Comparison of ENCODE assay signal across 9 cellular contexts in the genomic region with DNA sequence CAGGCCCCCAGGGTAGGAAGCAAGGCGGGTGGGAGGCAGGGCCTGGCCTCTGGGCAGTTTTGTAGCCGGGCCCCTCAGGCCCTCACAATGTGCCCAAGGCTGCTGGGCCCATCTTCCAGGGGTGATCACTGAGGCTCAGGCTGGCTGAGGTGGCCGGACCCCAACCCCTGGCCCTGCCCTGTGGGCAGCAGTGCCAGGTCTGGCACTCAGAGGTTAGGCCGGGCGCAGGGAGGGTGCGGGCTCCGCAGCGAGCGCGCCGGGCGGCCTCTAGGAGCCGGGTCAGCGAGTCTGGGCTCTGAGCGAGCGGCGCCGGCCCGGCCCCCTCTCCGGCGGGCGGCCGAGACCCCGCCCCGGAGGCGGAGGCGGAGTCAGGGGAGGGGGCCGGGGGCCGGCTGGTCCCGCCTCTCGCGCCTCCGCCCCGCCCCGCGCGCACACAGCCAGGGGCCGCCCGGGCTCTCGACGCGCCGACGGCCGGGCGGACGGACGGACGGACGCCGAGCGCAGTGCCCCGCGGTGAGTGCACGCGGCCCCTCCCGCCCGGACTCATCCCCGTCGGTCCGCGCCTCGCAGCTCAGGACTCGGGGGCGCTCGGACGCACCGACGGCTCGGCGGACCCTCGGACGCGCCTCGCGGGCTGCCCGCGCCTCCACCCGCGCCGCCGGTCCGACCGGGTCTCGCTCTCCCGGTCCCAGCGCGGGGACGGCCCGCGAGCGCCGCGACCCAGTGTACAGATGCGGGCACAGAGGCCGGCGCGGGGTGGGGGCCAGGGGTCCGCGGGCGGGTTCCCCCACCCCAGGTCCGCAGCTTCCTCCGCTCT. TPM values are rescaled to one million over a fixed set of nuclear protein-coding genes. Genes with fewer than 3 reads are reported as not detected.
A peak's percentile ranks its signal among the peaks of the same experiment; 100 is the strongest.
DNase-seq lines count a peak whose midpoint lies in the region; ATAC-seq and TF ChIP-seq lines count a peak whose summit lies in the region.
"Had no signal": no experiment of that assay in that cellular context is flagged by ENCODE, and none has a peak within 500 bp of the region (broad histone marks: within the 10 kb centered on the region; RNA-seq: fewer than 3 reads in every experiment).

A gene (plus strand): TSS at position 430 of the 817 bp plus-strand sequence. CDS start 21,231 bp downstream, outside the sequence.

- peak within 1 kb of the TSS in 1 of 2 donors; percentile 84 for H3K27ac Mint-ChIP-seq in natural killer cell

- peaks cover 5 to 31% of the 10 kb centered on the region in 2 donors for H3K4me1 Mint-ChIP-seq in natural killer cell

- intact Hi-C loops in esophagus squamous epithelium (cut with DNase I), result no loop called here
- intact Hi-C loops in natural killer cell (cut with micrococcal nuclease), result no loop called here

- peak within 1 kb of the TSS; percentile 34 to 85 (median 74) for H3K27ac ChIP-seq in esophagus squamous epithelium

- H3K9me3 ChIP-seq in esophagus squamous epithelium, result no peaks in the 10 kb centered on the region

- TF ChIP-seq POLR2A in esophagus squamous epithelium (IDR thresholded peaks at IDR 0.05), result no peak

- H3K4me3 ChIP-seq in esophagus squamous epithelium, result peak within 1 kb of the TSS; percentile 25 to 63 (median 46)

- peak within 1 kb of the TSS; percentile 83 for H3K4me3 Mint-ChIP-seq in natural killer cell

- H3K4me1 ChIP-seq in esophagus squamous epithelium, result peaks cover 8 to 84% (median 22%) of the 10 kb centered on the region in 3 donors

- DNase-seq in ELR (ENCODE audit: low read depth), result peak; percentile 79
- no peak for DNase-seq in esophagus squamous epithelium (lab: John Stamatoyannopoulos, UW)
- peak; percentile 45 for DNase-seq in natural killer cell
- DNase-seq in putamen (ENCODE audit: low spot score), result no peak

- peaks cover 20 to 32% of the 10 kb centered on the region in 2 donors for H3K27me3 Mint-ChIP-seq in natural killer cell (ENCODE audit: low read depth in 2 of 2)

- H3K9me3 Mint-ChIP-seq in natural killer cell, result no peaks in the 10 kb centered on the region

- H3K27me3 ChIP-seq in esophagus squamous epithelium, result peaks cover 0 to 55% (median 0%) of the 10 kb centered on the region in 4 donors

- TF ChIP-seq CTCF in esophagus squamous epithelium (IDR thresholded peaks at IDR 0.05) (no peak), natural killer cell (IDR thresholded peaks at IDR 0.05) (no peak)

- 56 to 100% methylated on average over 1 to 2 of the region's 103 CpGs for WGBS in esophagus squamous epithelium, 2 donors

- H3K36me3 ChIP-seq in esophagus squamous epithelium, result no peaks in the 10 kb centered on the region

- no peaks in the 10 kb centered on the region for H3K36me3 Mint-ChIP-seq in natural killer cell

- ATAC-seq in SK-N-SH treated with all-trans-retinoic acid at 6 μM for 48 hours, result peak; percentile 65
- peak; percentile 79 to 88 (median 86) for ATAC-seq in natural killer cell
- no peak for ATAC-seq in HG02885 (IDR thresholded peaks at IDR 0.05; ENCODE audit: poor library complexity, unreplicated experiment)
- no peak for ATAC-seq in HG03439 (IDR thresholded peaks at IDR 0.05; ENCODE audit: unreplicated experiment)
- ATAC-seq in HG03159 (IDR thresholded peaks at IDR 0.05; ENCODE audit: unreplicated experiment), result no peak

TF ChIP-seq in SK-N-SH treated with all-trans-retinoic acid at 6 μM for 48 hours, 23 proteins besides CTCF, POLR2A, EP300 and RAD21:
- TF ChIP-seq RARB (CRISPR knock-in tag; IDR thresholded peaks at IDR 0.05), result no peak
- TF ChIP-seq, protein P1, sequence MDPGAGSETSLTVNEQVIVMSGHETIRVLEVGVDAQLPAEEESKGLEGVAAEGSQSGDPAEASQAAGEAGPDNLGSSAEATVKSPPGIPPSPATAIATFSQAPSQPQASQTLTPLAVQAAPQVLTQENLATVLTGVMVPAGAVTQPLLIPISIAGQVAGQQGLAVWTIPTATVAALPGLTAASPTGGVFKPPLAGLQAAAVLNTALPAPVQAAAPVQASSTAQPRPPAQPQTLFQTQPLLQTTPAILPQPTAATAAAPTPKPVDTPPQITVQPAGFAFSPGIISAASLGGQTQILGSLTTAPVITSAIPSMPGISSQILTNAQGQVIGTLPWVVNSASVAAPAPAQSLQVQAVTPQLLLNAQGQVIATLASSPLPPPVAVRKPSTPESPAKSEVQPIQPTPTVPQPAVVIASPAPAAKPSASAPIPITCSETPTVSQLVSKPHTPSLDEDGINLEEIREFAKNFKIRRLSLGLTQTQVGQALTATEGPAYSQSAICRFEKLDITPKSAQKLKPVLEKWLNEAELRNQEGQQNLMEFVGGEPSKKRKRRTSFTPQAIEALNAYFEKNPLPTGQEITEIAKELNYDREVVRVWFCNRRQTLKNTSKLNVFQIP (CRISPR knock-in tag; IDR thresholded peaks at IDR 0.05; ENCODE audit: borderline replicate concordance, low read depth), result no peak
- TF ChIP-seq, protein P2, sequence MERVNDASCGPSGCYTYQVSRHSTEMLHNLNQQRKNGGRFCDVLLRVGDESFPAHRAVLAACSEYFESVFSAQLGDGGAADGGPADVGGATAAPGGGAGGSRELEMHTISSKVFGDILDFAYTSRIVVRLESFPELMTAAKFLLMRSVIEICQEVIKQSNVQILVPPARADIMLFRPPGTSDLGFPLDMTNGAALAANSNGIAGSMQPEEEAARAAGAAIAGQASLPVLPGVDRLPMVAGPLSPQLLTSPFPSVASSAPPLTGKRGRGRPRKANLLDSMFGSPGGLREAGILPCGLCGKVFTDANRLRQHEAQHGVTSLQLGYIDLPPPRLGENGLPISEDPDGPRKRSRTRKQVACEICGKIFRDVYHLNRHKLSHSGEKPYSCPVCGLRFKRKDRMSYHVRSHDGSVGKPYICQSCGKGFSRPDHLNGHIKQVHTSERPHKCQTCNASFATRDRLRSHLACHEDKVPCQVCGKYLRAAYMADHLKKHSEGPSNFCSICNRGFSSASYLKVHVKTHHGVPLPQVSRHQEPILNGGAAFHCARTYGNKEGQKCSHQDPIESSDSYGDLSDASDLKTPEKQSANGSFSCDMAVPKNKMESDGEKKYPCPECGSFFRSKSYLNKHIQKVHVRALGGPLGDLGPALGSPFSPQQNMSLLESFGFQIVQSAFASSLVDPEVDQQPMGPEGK (CRISPR knock-in tag; IDR thresholded peaks at IDR 0.05; ENCODE audit: borderline replicate concordance), result no peak
- TF ChIP-seq, protein P3, sequence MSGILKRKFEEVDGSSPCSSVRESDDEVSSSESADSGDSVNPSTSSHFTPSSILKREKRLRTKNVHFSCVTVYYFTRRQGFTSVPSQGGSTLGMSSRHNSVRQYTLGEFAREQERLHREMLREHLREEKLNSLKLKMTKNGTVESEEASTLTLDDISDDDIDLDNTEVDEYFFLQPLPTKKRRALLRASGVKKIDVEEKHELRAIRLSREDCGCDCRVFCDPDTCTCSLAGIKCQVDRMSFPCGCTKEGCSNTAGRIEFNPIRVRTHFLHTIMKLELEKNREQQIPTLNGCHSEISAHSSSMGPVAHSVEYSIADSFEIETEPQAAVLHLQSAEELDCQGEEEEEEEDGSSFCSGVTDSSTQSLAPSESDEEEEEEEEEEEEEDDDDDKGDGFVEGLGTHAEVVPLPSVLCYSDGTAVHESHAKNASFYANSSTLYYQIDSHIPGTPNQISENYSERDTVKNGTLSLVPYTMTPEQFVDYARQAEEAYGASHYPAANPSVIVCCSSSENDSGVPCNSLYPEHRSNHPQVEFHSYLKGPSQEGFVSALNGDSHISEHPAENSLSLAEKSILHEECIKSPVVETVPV (CRISPR knock-in tag; IDR thresholded peaks at IDR 0.05), result no peak
- TF ChIP-seq ZFP3 (CRISPR knock-in tag; IDR thresholded peaks at IDR 0.05), result no peak
- no peak for TF ChIP-seq ARNTL (CRISPR knock-in tag; IDR thresholded peaks at IDR 0.05; ENCODE audit: borderline replicate concordance, low read depth)
- no peak for TF ChIP-seq TOX (CRISPR knock-in tag; IDR thresholded peaks at IDR 0.05; ENCODE audit: borderline replicate concordance)
- no peak for TF ChIP-seq BACH2 (CRISPR knock-in tag; IDR thresholded peaks at IDR 0.05; ENCODE audit: borderline replicate concordance)

RNA-seq across cellular contexts. Expression of the gene that starts here (rescaled TPM):
- total RNA-seq in esophagus squamous epithelium (100 to 1,000 TPM in 1 of 4 donors, 10 to 100 TPM in 2, 1 to 10 TPM in 1; 6.3 to 122 (median 25.7) TPM), natural killer cell (1 to 10 TPM in 2 of 3 donors, under 1 TPM in 1; 0.61 to 2.7 (median 1.6) TPM)
- total RNA-seq: NCI-H460 had no signal

Comparison
In these comparisons a context has a peak if more than half of its experiments do, and no peak if none do; other contexts are left out.
1. DNase-seq: peak in ELR (single experiment) and natural killer cell (single experiment); none in esophagus squamous epithelium (single experiment) and putamen (single experiment).
2. ATAC-seq: peak in SK-N-SH treated with all-trans-retinoic acid at 6 μM for 48 hours (single experiment) and natural killer cell (3 of 3); none in HG02885 (single experiment), HG03439 (single experiment) and HG03159 (single experiment).